In genomic region chr17:82534401-82534812, GRCh38 we compare ENCODE assay signal across 13 cellular contexts. TPM values are rescaled to one million over a fixed set of nuclear protein-coding genes. Genes with fewer than 3 reads are reported as not detected.
DNase-seq lines count a peak whose midpoint lies in the region; ATAC-seq and TF ChIP-seq lines count a peak whose summit lies in the region.
"Had no signal": no experiment of that assay in that cellular context is flagged by ENCODE, and none has a peak within 500 bp of the region (broad histone marks: within the 10 kb centered on the region; RNA-seq: fewer than 3 reads in every experiment).

No MANE protein-coding gene starts in this region.

- in situ Hi-C loops in IMR-90 (cut with MboI; ENCODE audit: low sequenced_read_pairs), result no loop called here

- peak overlapping the region; percentile 62; the same call in 1 of the 2 replicates for H3K14ac ChIP-seq in IMR-90 (replicated peaks; ENCODE audit: low read depth, low read length)

- no peak for TF ChIP-seq RAD21 in IMR-90 (IDR thresholded peaks at IDR 0.05; ENCODE audit: low read length)

- no peak overlapping the region for H3K4me2 ChIP-seq in IMR-90 (ENCODE audit: low read depth, low read length)

- H4K5ac ChIP-seq in IMR-90 (ENCODE audit: low read depth, low read length), result 0 out of 2 replicates have a peak overlapping the region, but pooled peaks have one; percentile 35

- CTCF ChIA-PET in IMR-90 (lab: Yijun Ruan, JAX), result no interaction called here

- no peak overlapping the region for H2AK9ac ChIP-seq in IMR-90 (replicated peaks; ENCODE audit: low read depth, low read length, poor library complexity)

- peak overlapping the region in 1 of 4 donors; percentile 34 for H3K4me3 Mint-ChIP-seq in CD4-positive, CD25-positive, alpha-beta regulatory T cell
- no peak overlapping the region for H3K4me3 Mint-ChIP-seq in central memory CD8-positive, alpha-beta T cell
- H3K4me3 Mint-ChIP-seq in nephron progenitor cell, result no peak overlapping the region

- no peak overlapping the region for H3K4me3 ChIP-seq in CD4-positive, CD25-positive, alpha-beta regulatory T cell (ENCODE audit: low read depth, low read length)
- H3K4me3 ChIP-seq in IMR-90 (ENCODE audit: insufficient read depth, low read depth, low read length), result no peak overlapping the region

- H3K4me1 ChIP-seq in CD4-positive, CD25-positive, alpha-beta regulatory T cell (ENCODE audit: control insufficient read depth, insufficient read depth, low read length, poor library complexity, severe bottlenecking), result peaks cover 26% of the 10 kb centered on the region
- peaks cover 24% of the 10 kb centered on the region for H3K4me1 ChIP-seq in IMR-90 (ENCODE audit: control insufficient read depth, insufficient read depth, low read length)

- no peaks in the 10 kb centered on the region for H3K9me3 ChIP-seq in CD4-positive, CD25-positive, alpha-beta regulatory T cell (ENCODE audit: control insufficient read depth in 2 of 2, low read length in 2 of 2)
- H3K9me3 ChIP-seq in IMR-90 (ENCODE audit: control insufficient read depth, insufficient read depth, low read length), result no peaks in the 10 kb centered on the region

- no TSS peak for BruUV-seq in IMR-90 (replicated peaks; lab: Mats Ljungman, UMichigan)

- no peak overlapping the region for H3K18ac ChIP-seq in IMR-90 (ENCODE audit: low read depth, low read length)

- H3K4me1 Mint-ChIP-seq in CD4-positive, CD25-positive, alpha-beta regulatory T cell, result peaks cover 32 to 68% (median 58%) of the 10 kb centered on the region in 4 donors
- peaks cover 56% of the 10 kb centered on the region for H3K4me1 Mint-ChIP-seq in central memory CD8-positive, alpha-beta T cell
- H3K4me1 Mint-ChIP-seq in nephron progenitor cell, result peaks cover 56% of the 10 kb centered on the region

- H3K9me3 Mint-ChIP-seq in CD4-positive, CD25-positive, alpha-beta regulatory T cell, result no peaks in the 10 kb centered on the region
- no peaks in the 10 kb centered on the region for H3K9me3 Mint-ChIP-seq in central memory CD8-positive, alpha-beta T cell
- H3K9me3 Mint-ChIP-seq in nephron progenitor cell, result no peaks in the 10 kb centered on the region

- peak overlapping the region; percentile 70; the same call in 1 of the 2 replicates for H2AK5ac ChIP-seq in IMR-90 (ENCODE audit: low read depth, low read length)

- no peak overlapping the region for H2BK15ac ChIP-seq in IMR-90 (ENCODE audit: low read depth, low read length)

- H3K36me3 Mint-ChIP-seq in CD4-positive, CD25-positive, alpha-beta regulatory T cell, result peaks cover 8% of the 10 kb centered on the region
- peaks cover 4% of the 10 kb centered on the region for H3K36me3 Mint-ChIP-seq in central memory CD8-positive, alpha-beta T cell (ENCODE audit: insufficient read depth)
- H3K36me3 Mint-ChIP-seq in nephron progenitor cell (ENCODE audit: low read depth), result peaks cover 20% of the 10 kb centered on the region

- H4K20me1 ChIP-seq in IMR-90 (ENCODE audit: insufficient read depth, low read length), result peaks cover 90% of the 10 kb centered on the region

- H3K27me3 Mint-ChIP-seq in CD4-positive, CD25-positive, alpha-beta regulatory T cell, result no peaks in the 10 kb centered on the region
- H3K27me3 Mint-ChIP-seq in central memory CD8-positive, alpha-beta T cell, result no peaks in the 10 kb centered on the region
- H3K27me3 Mint-ChIP-seq in nephron progenitor cell (ENCODE audit: low read depth, poor library complexity), result no peaks in the 10 kb centered on the region

- ATAC-seq in CD4-positive, CD25-positive, alpha-beta regulatory T cell (ENCODE audit: low read depth in 2 of 2), result no peak
- ATAC-seq in IMR-90 (ENCODE audit: low read depth) (no peak), HG03469 (IDR thresholded peaks at IDR 0.05; ENCODE audit: unreplicated experiment) (no peak), GM18868 (IDR thresholded peaks at IDR 0.05; ENCODE audit: unreplicated experiment) (no peak), GM21786 (IDR thresholded peaks at IDR 0.05; ENCODE audit: unreplicated experiment) (no peak)
- ATAC-seq in central memory CD8-positive, alpha-beta T cell (replicated peaks; ENCODE audit: extremely low read depth, poor library complexity, severe bottlenecking), result no peak

- peaks cover 18 to 89% of the 10 kb centered on the region in 2 experiments; a peak in 3 of 4 replicates for H3K79me1 ChIP-seq in IMR-90 (ENCODE audit: low read depth in 1 of 2, low read length in 2 of 2)

- no peak overlapping the region for H3K9ac ChIP-seq in IMR-90 (ENCODE audit: low read depth, low read length)

- peak overlapping the region; percentile 38 to 76 (median 67) for H3K27ac Mint-ChIP-seq in CD4-positive, CD25-positive, alpha-beta regulatory T cell
- H3K27ac Mint-ChIP-seq in central memory CD8-positive, alpha-beta T cell (ENCODE audit: low read depth), result peak overlapping the region; percentile 73
- H3K27ac Mint-ChIP-seq in nephron progenitor cell, result peak overlapping the region; percentile 27

- H4K91ac ChIP-seq in IMR-90 (ENCODE audit: insufficient read depth, low read depth, low read length), result 0 out of 2 replicates have a peak overlapping the region, but pooled peaks have one; percentile 28

- H3K27ac ChIP-seq in CD4-positive, CD25-positive, alpha-beta regulatory T cell (ENCODE audit: insufficient read depth, low read length, poor library complexity, severe bottlenecking), result no peak overlapping the region
- no peak overlapping the region for H3K27ac ChIP-seq in IMR-90 (ENCODE audit: insufficient read depth, low read length)

- TF ChIP-seq CTCF in IMR-90 (conservative IDR thresholded peaks at IDR 0.05; ENCODE audit: low read depth, low read length), result no peak
- no peak for TF ChIP-seq CTCF in nephron progenitor cell (IDR thresholded peaks at IDR 0.05)

- H3K23ac ChIP-seq in IMR-90 (ENCODE audit: low read depth, low read length), result 0 out of 2 replicates have a peak overlapping the region, but pooled peaks have one; percentile 31

- H4K8ac ChIP-seq in IMR-90 (ENCODE audit: low read depth in 2 of 2, low read length in 2 of 2), result no peak overlapping the region

- peak overlapping the region; percentile 20 for H3K4ac ChIP-seq in IMR-90 (ENCODE audit: low read depth, low read length)

- H2BK20ac ChIP-seq in IMR-90 (ENCODE audit: low read depth, low read length), result no peak overlapping the region

- no peak overlapping the region for H2AFZ ChIP-seq in IMR-90 (replicated peaks; ENCODE audit: low read length, poor library complexity)

- H2BK5ac ChIP-seq in IMR-90 (ENCODE audit: low read depth, low read length, poor library complexity, severe bottlenecking), result peak overlapping the region; percentile 3

- peaks cover 23% of the 10 kb centered on the region for H3K9me1 ChIP-seq in IMR-90 (ENCODE audit: insufficient read depth, low read length)

- 100% methylated on average over 3 of the region's 7 CpGs; no CpG with 5 or more reads in 1 of the 2 experiments for WGBS in IMR-90 (ENCODE audit: extremely low coverage in 2 of 2, insufficient read length in 1 of 2), 2 experiments

- TF ChIP-seq POLR2A in IMR-90 (IDR thresholded peaks at IDR 0.05; ENCODE audit: low read depth, low read length), result no peak

- no peaks in the 10 kb centered on the region for H3K27me3 ChIP-seq in CD4-positive, CD25-positive, alpha-beta regulatory T cell (ENCODE audit: control insufficient read depth, insufficient read depth, low read length)
- H3K27me3 ChIP-seq in IMR-90 (ENCODE audit: control insufficient read depth, insufficient read depth, low read length), result no peaks in the 10 kb centered on the region

- POLR2A ChIA-PET in IMR-90 (lab: Charles Lee; ENCODE audit: unreplicated experiment), result no interaction called here

- H2BK120ac ChIP-seq in IMR-90 (ENCODE audit: low read depth, low read length), result no peak overlapping the region

- H3K56ac ChIP-seq in IMR-90 (ENCODE audit: extremely low read depth, insufficient read depth, low read length), result no peak overlapping the region

- H3K36me3 ChIP-seq in CD4-positive, CD25-positive, alpha-beta regulatory T cell (ENCODE audit: control insufficient read depth, insufficient read depth, low read length), result no peaks in the 10 kb centered on the region
- H3K36me3 ChIP-seq in IMR-90 (ENCODE audit: control insufficient read depth, insufficient read depth, low read length), result no peaks in the 10 kb centered on the region

- dilution Hi-C loops in IMR-90 (cut with HindIII; ENCODE audit: low sequenced_read_pairs, unreplicated experiment), result no loop called here

- no peak for DNase-seq in CD4-positive, CD25-positive, alpha-beta regulatory T cell
- no peak for DNase-seq in IMR-90
- no peak for DNase-seq in central memory CD8-positive, alpha-beta T cell (ENCODE audit: low spot score in 2 of 2)
- no peak for DNase-seq in nephron progenitor cell
- no peak for DNase-seq in NCI-H748 treated with DMSO at 0.1 percent for 48 hours (lab: John Stamatoyannopoulos, UW)
- DNase-seq: activated effector memory CD4-positive, alpha-beta T cell treated with anti-CD3 and anti-CD28 coated beads, Interleukin-2, amount 50 U/mL, for 16 hours; Calu3; kidney glomerular epithelial cell; NCI-H2029; stimulated activated naive CD4-positive, alpha-beta T cell treated with Interleukin-2 at 50 U/mL for 16 hours had no signal

- intact Hi-C loops in IMR-90 (cut with micrococcal nuclease), result loop anchor here (5.0 kb wide), 1 partner anchor 37 kb away; no protein-coding TSS in a partner anchor

TF ChIP-seq in IMR-90, 13 proteins besides CTCF, POLR2A, EP300 and RAD21 (continues in another document):
- TF ChIP-seq BHLHE40 (IDR thresholded peaks at IDR 0.05; ENCODE audit: low read depth, low read length) (no peak), RCOR1 (IDR thresholded peaks at IDR 0.05; ENCODE audit: insufficient replicate concordance, low read length) (no peak), MXI1 (IDR thresholded peaks at IDR 0.05; ENCODE audit: borderline replicate concordance, low read depth, low read length) (no peak), ELK1 (IDR thresholded peaks at IDR 0.05; ENCODE audit: borderline replicate concordance, low read depth, low read length) (no peak), FOS (IDR thresholded peaks at IDR 0.05; ENCODE audit: low read depth, low read length) (no peak), SMC3 (IDR thresholded peaks at IDR 0.05; ENCODE audit: low read depth, low read length) (no peak), RFX5 (IDR thresholded peaks at IDR 0.05; ENCODE audit: low read depth, low read length) (no peak)

RNA-seq across cellular contexts. Expression of gene FOXK2, which starts 14.9 kb away (rescaled TPM):
- 55.6 TPM for total RNA-seq in CD4-positive, CD25-positive, alpha-beta regulatory T cell
- 1 to 10 TPM; 2.2 to 4.9 (median 3.8) TPM for polyA plus RNA-seq in CD4-positive, CD25-positive, alpha-beta regulatory T cell
- 12.5 and 16.1 TPM in 2 replicates for total RNA-seq in IMR-90 (2012; rRNA removed)
- 20.0 and 23.9 TPM in 2 replicates for polyA plus RNA-seq in IMR-90 (2012; rRNA removed)
- polyA plus RNA-seq in IMR-90 (2012; cell fraction: cytosol; rRNA removed), result 9.7 and 19.5 TPM in 2 replicates
- polyA plus RNA-seq in IMR-90 (2012; cell fraction: nucleus; rRNA removed; ENCODE audit: low replicate concordance), result 27.6 and 27.9 TPM in 2 replicates
